ENCODE assay signal across 2 cellular contexts in genomic region chr3:159091936-159092335, GRCh38.
TF ChIP-seq lines count a peak whose summit lies in the region.

No MANE protein-coding gene starts in this region.

TF ChIP-seq in liver, 16 proteins besides CTCF, POLR2A, EP300 and RAD21 (continued from another document):
- TF ChIP-seq REST (IDR thresholded peaks at IDR 0.05) (no peak), EGR1 (IDR thresholded peaks at IDR 0.05; ENCODE audit: low read depth in 2 of 2) (no peak), GABPA (IDR thresholded peaks at IDR 0.05 in 1 of 2, conservative IDR thresholded peaks at IDR 0.05 in 1 of 2) (no peak), JUND (IDR thresholded peaks at IDR 0.05) (no peak), TAF1 (conservative IDR thresholded peaks at IDR 0.05) (no peak), SP1 (IDR thresholded peaks at IDR 0.05) (no peak)
- TF ChIP-seq, protein P1, sequence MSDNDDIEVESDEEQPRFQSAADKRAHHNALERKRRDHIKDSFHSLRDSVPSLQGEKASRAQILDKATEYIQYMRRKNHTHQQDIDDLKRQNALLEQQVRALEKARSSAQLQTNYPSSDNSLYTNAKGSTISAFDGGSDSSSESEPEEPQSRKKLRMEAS (IDR thresholded peaks at IDR 0.05), result no peak

TF ChIP-seq in HepG2, 621 proteins besides CTCF, POLR2A, EP300 and RAD21 (continued from another document):
- TF ChIP-seq ZNF710 (CRISPR knock-in tag; IDR thresholded peaks at IDR 0.05; ENCODE audit: borderline replicate concordance) (no peak), CEBPG (CRISPR knock-in tag; IDR thresholded peaks at IDR 0.05) (no peak), ETS1 (CRISPR knock-in tag; IDR thresholded peaks at IDR 0.05) (no peak), CHD2 (IDR thresholded peaks at IDR 0.05; ENCODE audit: low read depth, low read length) (no peak), SMAD3 (CRISPR knock-in tag; IDR thresholded peaks at IDR 0.05) (no peak), ZNF839 (CRISPR knock-in tag; IDR thresholded peaks at IDR 0.05; ENCODE audit: borderline replicate concordance) (no peak), ZSCAN12 (CRISPR knock-in tag; IDR thresholded peaks at IDR 0.05) (no peak), STAT5B (CRISPR knock-in tag; IDR thresholded peaks at IDR 0.05) (no peak), RORA (CRISPR knock-in tag; IDR thresholded peaks at IDR 0.05) (no peak), ZBTB8A (CRISPR knock-in tag; IDR thresholded peaks at IDR 0.05; ENCODE audit: borderline replicate concordance, low read depth) (no peak), ZNF33A (CRISPR knock-in tag; IDR thresholded peaks at IDR 0.05; ENCODE audit: borderline replicate concordance) (no peak)
- TF ChIP-seq, protein P2, sequence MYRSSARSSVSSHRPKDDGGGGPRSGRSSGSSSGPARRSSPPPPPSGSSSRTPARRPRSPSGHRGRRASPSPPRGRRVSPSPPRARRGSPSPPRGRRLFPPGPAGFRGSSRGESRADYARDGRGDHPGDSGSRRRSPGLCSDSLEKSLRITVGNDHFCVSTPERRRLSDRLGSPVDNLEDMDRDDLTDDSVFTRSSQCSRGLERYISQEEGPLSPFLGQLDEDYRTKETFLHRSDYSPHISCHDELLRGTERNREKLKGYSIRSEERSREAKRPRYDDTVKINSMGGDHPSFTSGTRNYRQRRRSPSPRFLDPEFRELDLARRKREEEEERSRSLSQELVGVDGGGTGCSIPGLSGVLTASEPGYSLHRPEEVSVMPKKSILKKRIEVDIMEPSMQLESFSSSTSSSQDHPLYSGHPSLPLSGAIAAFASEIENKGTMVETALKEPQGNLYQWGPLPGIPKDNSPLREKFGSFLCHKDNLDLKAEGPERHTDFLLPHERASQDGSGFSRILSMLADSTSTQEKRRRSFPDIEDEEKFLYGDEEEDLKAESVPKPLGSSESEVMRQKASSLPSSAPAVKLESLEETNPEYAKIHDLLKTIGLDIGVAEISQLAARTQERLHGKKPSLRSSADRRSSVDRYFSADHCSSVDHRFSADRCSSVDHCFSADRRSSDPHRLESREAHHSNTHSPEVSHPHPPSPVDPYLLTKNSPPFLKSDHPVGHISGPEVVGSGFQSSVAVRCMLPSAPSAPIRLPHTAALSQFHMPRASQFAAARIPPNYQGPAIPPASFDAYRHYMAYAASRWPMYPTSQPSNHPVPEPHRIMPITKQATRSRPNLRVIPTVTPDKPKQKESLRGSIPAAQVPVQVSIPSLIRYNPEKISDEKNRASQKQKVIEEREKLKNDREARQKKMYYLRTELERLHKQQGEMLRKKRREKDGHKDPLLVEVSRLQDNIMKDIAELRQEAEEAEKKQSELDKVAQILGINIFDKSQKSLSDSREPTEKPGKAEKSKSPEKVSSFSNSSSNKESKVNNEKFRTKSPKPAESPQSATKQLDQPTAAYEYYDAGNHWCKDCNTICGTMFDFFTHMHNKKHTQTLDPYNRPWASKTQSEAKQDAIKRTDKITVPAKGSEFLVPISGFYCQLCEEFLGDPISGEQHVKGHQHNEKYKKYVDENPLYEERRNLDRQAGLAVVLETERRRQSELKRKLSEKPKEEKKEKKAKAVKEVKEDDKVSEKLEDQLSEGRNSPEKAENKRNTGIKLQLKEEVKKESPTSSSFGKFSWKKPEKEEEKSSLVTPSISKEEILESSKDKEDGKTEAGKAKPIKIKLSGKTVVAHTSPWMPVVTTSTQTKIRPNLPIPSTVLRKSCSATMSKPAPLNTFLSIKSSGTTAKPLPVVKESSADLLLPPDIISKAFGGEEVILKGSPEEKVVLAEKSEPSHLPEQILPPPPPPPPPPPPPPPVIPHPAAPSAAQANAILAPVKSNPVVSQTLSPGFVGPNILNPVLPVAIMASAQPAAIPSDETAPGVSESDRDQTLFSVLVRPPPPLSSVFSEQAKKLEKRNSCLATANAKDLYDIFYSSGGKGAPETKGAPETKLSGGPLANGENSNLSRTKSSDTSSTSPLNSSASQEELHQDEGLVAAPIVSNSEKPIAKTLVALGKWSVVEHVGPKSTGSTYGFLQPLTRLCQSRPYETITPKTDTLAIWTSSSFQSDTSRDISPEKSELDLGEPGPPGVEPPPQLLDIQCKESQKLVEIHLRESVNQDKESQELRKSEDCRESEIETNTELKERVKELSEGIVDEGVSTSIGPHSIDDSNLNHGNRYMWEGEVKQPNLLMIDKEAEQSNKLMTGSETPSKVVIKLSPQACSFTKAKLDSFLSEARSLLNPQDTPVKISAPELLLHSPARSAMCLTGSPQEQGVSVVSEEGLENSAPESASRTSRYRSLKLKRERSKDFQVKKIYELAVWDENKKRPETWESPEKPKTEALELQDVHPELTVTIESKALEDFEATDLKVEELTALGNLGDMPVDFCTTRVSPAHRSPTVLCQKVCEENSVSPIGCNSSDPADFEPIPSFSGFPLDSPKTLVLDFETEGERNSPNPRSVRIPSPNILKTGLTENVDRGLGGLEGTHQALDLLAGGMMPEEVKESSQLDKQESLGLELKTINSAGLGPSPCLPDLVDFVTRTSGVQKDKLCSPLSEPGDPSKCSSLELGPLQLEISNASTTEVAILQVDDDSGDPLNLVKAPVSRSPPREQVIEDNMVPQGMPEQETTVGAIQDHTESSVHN (CRISPR knock-in tag; IDR thresholded peaks at IDR 0.05), result no peak
- TF ChIP-seq, protein P3, sequence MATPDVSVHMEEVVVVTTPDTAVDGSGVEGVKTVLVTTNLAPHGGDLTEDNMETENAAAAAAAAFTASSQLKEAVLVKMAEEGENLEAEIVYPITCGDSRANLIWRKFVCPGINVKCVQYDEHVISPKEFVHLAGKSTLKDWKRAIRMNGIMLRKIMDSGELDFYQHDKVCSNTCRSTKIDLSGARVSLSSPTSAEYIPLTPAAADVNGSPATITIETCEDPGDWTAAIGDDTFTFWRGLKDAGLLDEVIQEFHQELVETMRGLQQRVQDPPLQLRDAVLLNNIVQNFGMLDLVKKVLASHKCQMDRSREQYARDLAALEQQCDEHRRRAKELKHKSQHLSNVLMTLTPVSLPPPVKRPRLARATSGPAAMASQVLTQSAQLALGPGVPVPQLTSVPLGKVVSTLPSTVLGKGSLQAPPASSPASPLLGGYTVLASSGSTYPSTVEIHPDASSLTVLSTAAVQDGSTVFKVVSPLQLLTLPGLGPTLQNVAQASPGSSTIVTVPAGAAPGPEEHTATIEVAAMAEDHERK (CRISPR knock-in tag; IDR thresholded peaks at IDR 0.05; ENCODE audit: low read depth), result no peak
